19 cellular contexts compared by ENCODE assay signal in genomic region chr4:76966024-76966579, GRCh38.
"Had no signal": no experiment of that assay in that cellular context is flagged by ENCODE, and none has a peak within 500 bp of the region (broad histone marks: within the 10 kb centered on the region; RNA-seq: fewer than 3 reads in every experiment).

No MANE protein-coding gene starts in this region.

- H3K27ac Mint-ChIP-seq: activated CD4-positive, alpha-beta memory T cell treated with anti-CD3 and anti-CD28 coated beads, Interleukin-2, amount 10 ng/mL, durations not matched to agents 7 days and 5 days; activated CD4-positive, alpha-beta T cell treated with anti-CD3 and anti-CD28 coated beads for 36 hours; activated CD8-positive, alpha-beta memory T cell treated with anti-CD3 and anti-CD28 coated beads, Interleukin-2, amount 10 ng/mL, durations not matched to agents 7 days and 5 days; activated naive CD8-positive, alpha-beta T cell treated with anti-CD3 and anti-CD28 coated beads, Interleukin-2, amount 10 ng/mL, durations not matched to agents 7 days and 5 days had no signal

- H3K36me3 ChIP-seq: gastroesophageal sphincter, heart right ventricle, tibial artery had no signal

- H3K27ac ChIP-seq: brain microvascular endothelial cell, gastroesophageal sphincter, heart right ventricle, tibial artery had no signal

- H3K9me3 ChIP-seq: gastroesophageal sphincter, heart right ventricle, tibial artery had no signal

- DNase-seq: activated CD4-positive, alpha-beta memory T cell treated with anti-CD3 and anti-CD28 coated beads, Interleukin-2, amount 10 ng/mL, durations not matched to agents 7 days and 5 days; activated CD4-positive, alpha-beta T cell treated with anti-CD3 and anti-CD28 coated beads for 36 hours; activated CD8-positive, alpha-beta memory T cell treated with anti-CD3 and anti-CD28 coated beads, Interleukin-2, amount 10 ng/mL, durations not matched to agents 7 days and 5 days; activated naive CD4-positive, alpha-beta T cell treated with Interleukin-2 at 50 U/mL for 16 hours; activated naive CD8-positive, alpha-beta T cell treated with anti-CD3 and anti-CD28 coated beads, Interleukin-2, amount 10 ng/mL, durations not matched to agents 7 days and 5 days; brain microvascular endothelial cell; cortex of kidney; heart right ventricle; mesenchymal stem cell; naive thymus-derived CD4-positive, alpha-beta T cell; occipital lobe; retina; stimulated activated CD4-positive, alpha-beta T cell treated with anti-CD3 and anti-CD28 coated beads, Interleukin-12 subunit alpha, Interleukin-12 subunit beta, amount 100 ng/mL, for 4 hours; stimulated activated CD4-positive, alpha-beta T cell treated with anti-CD3 and anti-CD28 coated beads, Interleukin-1b, Interleukin-23, amount 100 ng/mL, for 48 hours; stimulated activated naive CD4-positive, alpha-beta T cell treated with Interleukin-2 at 50 U/mL for 16 hours; substantia nigra; SW 1271; tibial artery had no signal

- ATAC-seq: activated CD4-positive, alpha-beta T cell treated with anti-CD3 and anti-CD28 coated beads for 36 hours; activated CD8-positive, alpha-beta memory T cell treated with anti-CD3 and anti-CD28 coated beads, Interleukin-2, amount 10 ng/mL, durations not matched to agents 7 days and 5 days; gastroesophageal sphincter; heart right ventricle; naive thymus-derived CD4-positive, alpha-beta T cell had no signal

- H3K4me3 ChIP-seq: gastroesophageal sphincter, heart right ventricle, tibial artery had no signal

- H3K27me3 Mint-ChIP-seq: activated CD4-positive, alpha-beta T cell treated with anti-CD3 and anti-CD28 coated beads for 36 hours; activated naive CD8-positive, alpha-beta T cell treated with anti-CD3 and anti-CD28 coated beads, Interleukin-2, amount 10 ng/mL, durations not matched to agents 7 days and 5 days had no signal

- H3K27me3 ChIP-seq: brain microvascular endothelial cell, gastroesophageal sphincter, heart right ventricle, tibial artery had no signal

- H3K4me3 Mint-ChIP-seq: activated CD4-positive, alpha-beta memory T cell treated with anti-CD3 and anti-CD28 coated beads, Interleukin-2, amount 10 ng/mL, durations not matched to agents 7 days and 5 days; activated CD4-positive, alpha-beta T cell treated with anti-CD3 and anti-CD28 coated beads for 36 hours; activated CD8-positive, alpha-beta memory T cell treated with anti-CD3 and anti-CD28 coated beads, Interleukin-2, amount 10 ng/mL, durations not matched to agents 7 days and 5 days; activated naive CD8-positive, alpha-beta T cell treated with anti-CD3 and anti-CD28 coated beads, Interleukin-2, amount 10 ng/mL, durations not matched to agents 7 days and 5 days; naive thymus-derived CD4-positive, alpha-beta T cell had no signal
